In genomic region chr2:219570924-219571310, GRCh38 we compare ENCODE assay signal across 1 cellular context.
TF ChIP-seq lines count a peak whose summit lies in the region.

No MANE protein-coding gene starts in this region.

TF ChIP-seq in WTC11, 78 proteins besides CTCF, POLR2A, EP300 and RAD21 (continued from another document):
- no peak for TF ChIP-seq ERG (CRISPR knock-in tag; IDR thresholded peaks at IDR 0.05)
- TF ChIP-seq JAZF1 (CRISPR knock-in tag; IDR thresholded peaks at IDR 0.05): no peak
- TF ChIP-seq TCF7 (CRISPR knock-in tag; IDR thresholded peaks at IDR 0.05; ENCODE audit: low read depth): no peak
- no peak for TF ChIP-seq SMAD3 (CRISPR knock-in tag; IDR thresholded peaks at IDR 0.05; ENCODE audit: borderline replicate concordance)
- TF ChIP-seq FOXK1 (CRISPR knock-in tag; IDR thresholded peaks at IDR 0.05): no peak
- no peak for TF ChIP-seq SOX15 (CRISPR knock-in tag; IDR thresholded peaks at IDR 0.05)
- no peak for TF ChIP-seq NFE2L1 (CRISPR knock-in tag; IDR thresholded peaks at IDR 0.05)
- TF ChIP-seq ZNF121 (CRISPR knock-in tag; IDR thresholded peaks at IDR 0.05): no peak
